8 cellular contexts compared by ENCODE assay signal in genomic region chrX:63560601-63561218, GRCh38.
DNase-seq lines count a peak whose midpoint lies in the region; ATAC-seq and TF ChIP-seq lines count a peak whose summit lies in the region.

No MANE protein-coding gene starts in this region.

- CTCF ChIA-PET in activated CD4-positive, alpha-beta T cell treated with anti-CD3 and anti-CD28 coated beads for 36 hours (lab: Charles Lee), result interaction anchor here (0.7 kb wide), 1 partner anchor 47 kb away, joined by 3 read pairs; no protein-coding TSS in a partner anchor

- H3K4me3 Mint-ChIP-seq in activated CD4-positive, alpha-beta T cell treated with anti-CD3 and anti-CD28 coated beads for 36 hours, result peak overlapping the region; percentile 95

- intact Hi-C loops in activated CD4-positive, alpha-beta T cell treated with anti-CD3 and anti-CD28 coated beads for 36 hours (cut with DNase I, micrococcal nuclease), result loop anchor here (1.0 to 5.0 kb wide), 2 partner anchors 208 to 645 kb away; partner anchors contain the start of genes SPIN4 (in 2 of the 2) and AMER1 (in 1 of the 2)

- peak overlapping the region; percentile 61 to 80 for H3K27ac ChIP-seq in coronary artery

- DNase-seq in AG20443 (ENCODE audit: low spot score) (peak; percentile 72), NCI-H345 treated with DMSO at 0.1 percent for 48 hours (lab: John Stamatoyannopoulos, UW; ENCODE audit: unreplicated experiment) (peak; percentile 67), coronary artery (ENCODE audit: low spot score) (peak; percentile 76), left kidney (ENCODE audit: low read depth, low spot score) (peak; percentile 93)
- peak; percentile 70 for DNase-seq in activated CD4-positive, alpha-beta T cell treated with anti-CD3 and anti-CD28 coated beads for 36 hours
- peak; percentile 60 for DNase-seq in stimulated activated CD4-positive, alpha-beta T cell treated with anti-CD3 and anti-CD28 coated beads, Interleukin-1b, Interleukin-23, amount 100 ng/mL, for 48 hours

- H3K4me3 ChIP-seq in coronary artery, result peak overlapping the region; percentile 74

- H3K27me3 Mint-ChIP-seq in activated CD4-positive, alpha-beta T cell treated with anti-CD3 and anti-CD28 coated beads for 36 hours, result no peaks in the 10 kb centered on the region

- H3K4me1 Mint-ChIP-seq in activated CD4-positive, alpha-beta T cell treated with anti-CD3 and anti-CD28 coated beads for 36 hours, result peaks cover 16% of the 10 kb centered on the region

- TF ChIP-seq CTCF in coronary artery (IDR thresholded peaks at IDR 0.05), result no peak

- H3K27ac Mint-ChIP-seq in activated CD4-positive, alpha-beta T cell treated with anti-CD3 and anti-CD28 coated beads for 36 hours, result peak overlapping the region; percentile 92

- POLR2A ChIA-PET in activated CD4-positive, alpha-beta T cell treated with anti-CD3 and anti-CD28 coated beads for 36 hours (lab: Charles Lee), result no interaction called here

- H3K36me3 Mint-ChIP-seq in activated CD4-positive, alpha-beta T cell treated with anti-CD3 and anti-CD28 coated beads for 36 hours (ENCODE audit: low read depth), result peaks cover 11% of the 10 kb centered on the region

- ATAC-seq in GM19023 (IDR thresholded peaks at IDR 0.05; ENCODE audit: unreplicated experiment) (peak; percentile 97), HG03280 (IDR thresholded peaks at IDR 0.05; ENCODE audit: unreplicated experiment) (peak; percentile 93)
- peak; percentile 94 for ATAC-seq in activated CD4-positive, alpha-beta T cell treated with anti-CD3 and anti-CD28 coated beads for 36 hours

- peaks cover 5% of the 10 kb centered on the region for H3K9me3 Mint-ChIP-seq in activated CD4-positive, alpha-beta T cell treated with anti-CD3 and anti-CD28 coated beads for 36 hours (ENCODE audit: low read depth)

Comparison
In these comparisons a context has a peak if more than half of its experiments do, and no peak if none do; other contexts are left out.
1. Peak in every context shown above with its lines: DNase-seq, ATAC-seq, H3K4me3 ChIP-seq and H3K27ac ChIP-seq.